ENCODE assay signal across 29 cellular contexts in the genomic region with DNA sequence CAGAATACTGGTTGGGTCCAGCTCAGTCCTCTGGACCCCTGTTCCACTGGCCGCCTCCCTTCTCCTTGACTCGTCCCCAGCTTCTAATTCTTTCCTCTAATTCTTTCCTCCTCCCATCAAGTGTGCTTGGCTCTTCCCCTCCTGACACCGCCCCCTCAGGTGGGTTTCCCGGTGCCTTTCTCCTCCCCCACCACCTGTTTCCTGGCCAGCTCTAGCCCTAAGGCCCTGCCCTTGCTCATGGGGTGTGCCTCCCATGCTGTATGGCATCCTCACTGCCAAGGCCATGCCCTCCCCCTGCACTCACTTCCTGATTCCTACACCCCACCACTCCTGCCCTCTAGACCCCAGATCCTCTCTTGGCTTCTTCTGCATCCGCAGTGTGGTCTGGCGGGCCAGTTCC. TPM values are rescaled to one million over a fixed set of nuclear protein-coding genes. Genes with fewer than 3 reads are reported as not detected.
"Had no signal": no experiment of that assay in that cellular context is flagged by ENCODE, and none has a peak within 500 bp of the region (broad histone marks: within the 10 kb centered on the region; RNA-seq: fewer than 3 reads in every experiment).

No MANE protein-coding gene starts in this region.

- H3K27me3 ChIP-seq: gastrocnemius medialis, testis, transverse colon, uterus had no signal

- H3K9me3 Mint-ChIP-seq: activated CD4-positive, alpha-beta T cell treated with anti-CD3 and anti-CD28 coated beads, Interleukin-2, amount 10 ng/mL, durations not matched to agents 24 days and 14 days; activated naive CD4-positive, alpha-beta T cell treated with anti-CD3 and anti-CD28 coated beads, Interleukin-2, amount 50 U/mL, for 24 hours; activated T-helper 2 cell treated with anti-CD3 and anti-CD28 coated beads, Interferon-gamma antibody, Interleukin-2, Interleukin-4, amounts not matched to agents 10 μg/mL and 5 μg/mL and 100 μg/mL, durations not matched to agents 14 hours and 24 hours and 36 hours; central memory CD8-positive, alpha-beta T cell; T-helper 1 cell treated with Interleukin-12 subunit alpha and Interleukin-12 subunit beta and Interleukin-4 antibody, amounts not matched to agents 30 μg/mL and 1 μg/mL, for 36 hours had no signal

- H3K27ac Mint-ChIP-seq: activated CD4-positive, alpha-beta T cell treated with anti-CD3 and anti-CD28 coated beads, Interleukin-2, amount 10 ng/mL, durations not matched to agents 24 days and 14 days; activated CD8-positive, alpha-beta memory T cell treated with anti-CD3 and anti-CD28 coated beads, Interleukin-2, amount 10 ng/mL, durations not matched to agents 7 days and 5 days; activated CD8-positive, alpha-beta T cell treated with anti-CD3 and anti-CD28 coated beads for 36 hours; activated naive CD4-positive, alpha-beta T cell treated with anti-CD3 and anti-CD28 coated beads, Interleukin-2, amount 50 U/mL, for 24 hours; activated naive CD8-positive, alpha-beta T cell treated with anti-CD3 and anti-CD28 coated beads, Interleukin-2, amount 50 U/mL, for 24 hours; activated T-helper 2 cell treated with anti-CD3 and anti-CD28 coated beads, Interferon-gamma antibody, Interleukin-2, Interleukin-4, amounts not matched to agents 10 μg/mL and 5 μg/mL and 100 μg/mL, durations not matched to agents 14 hours and 24 hours and 36 hours; T-helper 1 cell treated with Interleukin-12 subunit alpha and Interleukin-12 subunit beta and Interleukin-4 antibody, amounts not matched to agents 30 μg/mL and 1 μg/mL, for 36 hours had no signal

- H3K36me3 Mint-ChIP-seq: activated CD8-positive, alpha-beta memory T cell treated with anti-CD3 and anti-CD28 coated beads, Interleukin-2, amount 10 ng/mL, durations not matched to agents 7 days and 5 days; activated naive CD4-positive, alpha-beta T cell treated with anti-CD3 and anti-CD28 coated beads, Interleukin-2, amount 50 U/mL, for 24 hours had no signal

- ATAC-seq: activated CD8-positive, alpha-beta memory T cell treated with anti-CD3 and anti-CD28 coated beads, Interleukin-2, amount 10 ng/mL, durations not matched to agents 7 days and 5 days; activated CD8-positive, alpha-beta T cell treated with anti-CD3 and anti-CD28 coated beads for 36 hours; activated naive CD8-positive, alpha-beta T cell treated with anti-CD3 and anti-CD28 coated beads, Interleukin-2, amount 50 U/mL, for 24 hours; gastrocnemius medialis; left colon; naive thymus-derived CD8-positive, alpha-beta T cell; stimulated activated naive CD8-positive, alpha-beta T cell treated with anti-CD3 and anti-CD28 coated beads, Interleukin-15, Interleukin-2, amounts not matched to agents 100 U/mL and 50 U/mL, for 24 hours had no signal

- DNase-seq: activated CD4-positive, alpha-beta T cell treated with anti-CD3 and anti-CD28 coated beads, Interleukin-2, amount 10 ng/mL, durations not matched to agents 24 days and 14 days; activated CD4-positive, CD25-positive, alpha-beta regulatory T cell treated with anti-CD3 and anti-CD28 coated beads, Interleukin-2, amount 50 U/mL, for 72 hours; activated CD8-positive, alpha-beta memory T cell treated with anti-CD3 and anti-CD28 coated beads, Interleukin-2, amount 10 ng/mL, durations not matched to agents 7 days and 5 days; activated CD8-positive, alpha-beta T cell treated with anti-CD3 and anti-CD28 coated beads for 36 hours; activated naive CD8-positive, alpha-beta T cell treated with anti-CD3 and anti-CD28 coated beads, Interleukin-2, amount 50 U/mL, for 24 hours; activated T-cell treated with anti-CD3 and anti-CD28 coated beads, Interleukin-2, amount 50 U/mL, for 48 hours; dermis blood vessel endothelial cell; effector CD4-positive, alpha-beta T cell; gastrocnemius medialis; hippocampal formation; kidney; left colon; naive thymus-derived CD8-positive, alpha-beta T cell; posterior cingulate gyrus; right cardiac atrium; spleen; stimulated activated CD4-positive, alpha-beta T cell treated with anti-CD3 and anti-CD28 coated beads, Interleukin-2, amount 100 ng/mL, for 48 hours; stimulated activated naive CD8-positive, alpha-beta T cell treated with anti-CD3 and anti-CD28 coated beads, Interleukin-15, Interleukin-2, amounts not matched to agents 100 U/mL and 50 U/mL, for 24 hours; SW 1271; T1000; testis; transverse colon; WERI-Rb-1 had no signal

- H3K4me1 ChIP-seq: gastrocnemius medialis, spleen, testis, transverse colon, uterus had no signal

- H3K4me1 Mint-ChIP-seq: activated CD4-positive, alpha-beta T cell treated with anti-CD3 and anti-CD28 coated beads, Interleukin-2, amount 10 ng/mL, durations not matched to agents 24 days and 14 days; activated CD8-positive, alpha-beta memory T cell treated with anti-CD3 and anti-CD28 coated beads, Interleukin-2, amount 10 ng/mL, durations not matched to agents 7 days and 5 days; activated naive CD4-positive, alpha-beta T cell treated with anti-CD3 and anti-CD28 coated beads, Interleukin-2, amount 50 U/mL, for 24 hours; activated naive CD8-positive, alpha-beta T cell treated with anti-CD3 and anti-CD28 coated beads, Interleukin-2, amount 50 U/mL, for 24 hours; central memory CD8-positive, alpha-beta T cell; naive thymus-derived CD8-positive, alpha-beta T cell had no signal

- H3K27ac ChIP-seq: epithelial cell of prostate, gastrocnemius medialis, spleen, testis, transverse colon, uterus, WERI-Rb-1 had no signal

- H3K4me3 ChIP-seq: gastrocnemius medialis, spleen, testis, transverse colon, uterus had no signal

- H3K9me3 ChIP-seq: gastrocnemius medialis, testis, transverse colon, uterus had no signal

- H3K36me3 ChIP-seq: gastrocnemius medialis, spleen, transverse colon, uterus, WERI-Rb-1 had no signal

- H3K4me3 Mint-ChIP-seq: activated CD4-positive, alpha-beta T cell treated with anti-CD3 and anti-CD28 coated beads, Interleukin-2, amount 10 ng/mL, durations not matched to agents 24 days and 14 days; activated CD8-positive, alpha-beta memory T cell treated with anti-CD3 and anti-CD28 coated beads, Interleukin-2, amount 10 ng/mL, durations not matched to agents 7 days and 5 days; activated CD8-positive, alpha-beta T cell treated with anti-CD3 and anti-CD28 coated beads for 36 hours; activated naive CD4-positive, alpha-beta T cell treated with anti-CD3 and anti-CD28 coated beads, Interleukin-2, amount 50 U/mL, for 24 hours; activated naive CD8-positive, alpha-beta T cell treated with anti-CD3 and anti-CD28 coated beads, Interleukin-2, amount 50 U/mL, for 24 hours; central memory CD8-positive, alpha-beta T cell; naive thymus-derived CD8-positive, alpha-beta T cell; T-helper 1 cell treated with Interleukin-12 subunit alpha and Interleukin-12 subunit beta and Interleukin-4 antibody, amounts not matched to agents 30 μg/mL and 1 μg/mL, for 36 hours had no signal

RNA-seq across cellular contexts. Expression of a gene that starts 12.1 kb away (rescaled TPM):
- total RNA-seq: activated CD8-positive, alpha-beta memory T cell treated with anti-CD3 and anti-CD28 coated beads, Interleukin-2, amount 10 ng/mL, durations not matched to agents 7 days and 5 days; naive thymus-derived CD8-positive, alpha-beta T cell had no signal
- polyA plus RNA-seq: naive thymus-derived CD8-positive, alpha-beta T cell had no signal
